In the genomic region with DNA sequence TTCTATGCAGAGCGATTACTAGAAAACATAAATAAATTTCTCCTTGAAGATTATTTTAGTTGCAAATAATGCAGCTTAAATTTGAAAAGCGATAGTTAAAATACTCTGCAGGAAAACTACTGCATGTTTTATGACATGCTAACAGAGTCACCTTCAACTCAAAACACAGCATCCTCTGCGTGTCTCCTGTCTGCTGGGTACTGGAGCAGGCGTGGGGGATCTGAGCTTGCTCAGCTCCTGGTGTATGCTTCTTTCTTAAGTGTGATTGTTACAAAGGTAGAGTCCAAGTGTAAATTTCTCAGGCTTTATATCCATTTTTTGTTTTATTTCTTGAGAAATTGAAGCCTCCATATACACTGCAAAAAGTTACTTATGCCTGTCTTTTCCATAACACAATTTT, we compare ENCODE assay signal across 20 cellular contexts.
"Had no signal": no experiment of that assay in that cellular context is flagged by ENCODE, and none has a peak within 500 bp of the region (broad histone marks: within the 10 kb centered on the region; RNA-seq: fewer than 3 reads in every experiment).

No MANE protein-coding gene starts in this region.

- H3K4me1 ChIP-seq: esophagus muscularis mucosa, gastrocnemius medialis, psoas muscle had no signal

- H3K27ac ChIP-seq: esophagus muscularis mucosa, gastrocnemius medialis, heart right ventricle, left lung, psoas muscle had no signal

- H3K9me3 Mint-ChIP-seq: nephron progenitor cell; stimulated activated naive B cell treated with anti-CD40 and anti-IgM and Interleukin-4, amounts not matched to agents 10 μg/mL and 1 μg/mL and 100 μg/mL, for 72 hours; type B pancreatic cell had no signal

- ATAC-seq: gastrocnemius medialis; heart right ventricle; left lung; psoas muscle; sciatic nerve; stimulated activated naive B cell treated with anti-CD40 and anti-IgM and Interleukin-4, amounts not matched to agents 10 μg/mL and 1 μg/mL and 100 μg/mL, for 72 hours had no signal

- H3K36me3 Mint-ChIP-seq: stimulated activated naive B cell treated with anti-CD40 and anti-IgM and Interleukin-4, amounts not matched to agents 10 μg/mL and 1 μg/mL and 100 μg/mL, for 72 hours; type B pancreatic cell had no signal

- H3K4me3 ChIP-seq: esophagus muscularis mucosa, gastrocnemius medialis, heart right ventricle, left lung, lung, psoas muscle had no signal

- H3K27ac Mint-ChIP-seq: nephron progenitor cell; stimulated activated naive B cell treated with anti-CD40 and anti-IgM and Interleukin-4, amounts not matched to agents 10 μg/mL and 1 μg/mL and 100 μg/mL, for 72 hours; type B pancreatic cell had no signal

- H3K36me3 ChIP-seq: esophagus muscularis mucosa, gastrocnemius medialis, heart right ventricle, left lung had no signal

- FAIRE-seq: endometrium, urothelium cell line had no signal

- H3K4me3 Mint-ChIP-seq: nephron progenitor cell; stimulated activated naive B cell treated with anti-CD40 and anti-IgM and Interleukin-4, amounts not matched to agents 10 μg/mL and 1 μg/mL and 100 μg/mL, for 72 hours; type B pancreatic cell had no signal

- H3K27me3 Mint-ChIP-seq: stimulated activated naive B cell treated with anti-CD40 and anti-IgM and Interleukin-4, amounts not matched to agents 10 μg/mL and 1 μg/mL and 100 μg/mL, for 72 hours; type B pancreatic cell had no signal

- H3K4me1 Mint-ChIP-seq: stimulated activated naive B cell treated with anti-CD40 and anti-IgM and Interleukin-4, amounts not matched to agents 10 μg/mL and 1 μg/mL and 100 μg/mL, for 72 hours had no signal

- H3K9me3 ChIP-seq: esophagus muscularis mucosa, gastrocnemius medialis, heart right ventricle, left lung, psoas muscle had no signal

- H3K27me3 ChIP-seq: dorsolateral prefrontal cortex, esophagus muscularis mucosa, gastrocnemius medialis, heart right ventricle, left lung had no signal

- DNase-seq: cortex of kidney; effector CD8-positive, alpha-beta T cell; gastrocnemius medialis; heart right ventricle; islet precursor cell; left lung; mesenchymal stem cell; nephron progenitor cell; psoas muscle; retina; stimulated activated CD4-positive, alpha-beta T cell treated with anti-CD3 and anti-CD28 coated beads, Interleukin-2, amount 100 ng/mL, for 24 hours; stimulated activated CD4-positive, alpha-beta T cell treated with anti-CD3 and anti-CD28 coated beads, Interleukin-4, amount 100 ng/mL, for 4 hours; stimulated activated naive B cell treated with anti-CD40 and anti-IgM and Interleukin-4, amounts not matched to agents 10 μg/mL and 1 μg/mL and 100 μg/mL, for 72 hours had no signal
